12 cellular contexts compared by ENCODE assay signal in the genomic region with DNA sequence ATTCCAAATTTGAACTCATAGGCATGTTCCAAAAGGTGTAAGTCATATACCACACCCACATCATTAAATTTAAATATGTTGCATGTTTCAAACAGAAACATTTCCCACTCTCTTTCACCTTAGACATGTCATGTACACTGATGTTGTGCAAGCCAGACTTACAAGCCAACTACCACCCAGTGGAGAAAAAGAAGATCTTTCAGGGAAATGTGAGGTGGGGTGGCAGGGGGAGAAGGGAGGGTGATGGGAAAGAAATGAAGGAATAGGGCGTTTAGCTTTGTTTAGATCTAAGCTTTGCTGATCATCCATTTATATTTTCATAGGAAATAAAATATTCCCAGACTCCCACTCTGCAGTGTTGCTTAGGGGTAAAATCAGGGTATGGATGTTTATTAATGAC. TPM values are rescaled to one million over a fixed set of nuclear protein-coding genes. Genes with fewer than 3 reads are reported as not detected.
DNase-seq lines count a peak whose midpoint lies in the region; ATAC-seq and TF ChIP-seq lines count a peak whose summit lies in the region.
"Had no signal": no experiment of that assay in that cellular context is flagged by ENCODE, and none has a peak within 500 bp of the region (broad histone marks: within the 10 kb centered on the region; RNA-seq: fewer than 3 reads in every experiment).

No MANE protein-coding gene starts in this region.

- peak overlapping the region; percentile 99 for H3K27ac ChIP-seq in substantia nigra (ENCODE audit: low read depth, low read length, poor library complexity, severe bottlenecking)

- DNase-seq in NCI-H2081 (lab: John Stamatoyannopoulos, UW) (peak; percentile 30 to 45), NCI-H2081 treated with DMSO at 0.1 percent for 48 hours (lab: John Stamatoyannopoulos, UW) (no peak), NCI-H446 (lab: John Stamatoyannopoulos, UW) (peak; percentile 24 to 30), fibroblast of the aortic adventitia (ENCODE audit: low read depth) (peak; percentile 20), substantia nigra (lab: John Stamatoyannopoulos, UW) (peak in 1 of 49 donors; percentile 6), COLO829 (ENCODE audit: low spot score) (no peak), GDM1 (lab: John Stamatoyannopoulos, UW) (no peak)
- DNase-seq: activated CD4-positive, CD25-positive, alpha-beta regulatory T cell; RPMI8226; stimulated activated CD4-positive, alpha-beta T cell treated with anti-CD3 and anti-CD28 coated beads, Interleukin-2, amount 100 ng/mL, for 48 hours had no signal

- no peak for ATAC-seq in GM21526 (IDR thresholded peaks at IDR 0.05; ENCODE audit: low FRiP score, unreplicated experiment)
- ATAC-seq: GM12878 had no signal

- no peak for TF ChIP-seq CTCF in fibroblast of the aortic adventitia (IDR thresholded peaks at IDR 0.05; ENCODE audit: insufficient read depth, low read length)

- no peak overlapping the region for H3K4me3 ChIP-seq in fibroblast of the aortic adventitia (ENCODE audit: low read depth, low read length)
- H3K4me3 ChIP-seq: GM12878 had no signal

RNA-seq across cellular contexts. Expression of a gene that starts 1.6 kb away (rescaled TPM):
- total RNA-seq in fibroblast of the aortic adventitia (ENCODE audit: low replicate concordance) = 1.1 and 20.7 TPM in 2 replicates
- total RNA-seq: GM12878 had no signal

Comparison
In these comparisons a context has a peak if more than half of its experiments do, and no peak if none do; other contexts are left out.
1. DNase-seq: peak in NCI-H2081 (2 of 2), NCI-H446 (2 of 2) and fibroblast of the aortic adventitia (single experiment); none in NCI-H2081 treated with DMSO at 0.1 percent for 48 hours (single experiment), COLO829 (single experiment) and GDM1 (single experiment).